18 cellular contexts compared by ENCODE assay signal in genomic region chr7:128393526-128394330, GRCh38. TPM values are rescaled to one million over a fixed set of nuclear protein-coding genes. Genes with fewer than 3 reads are reported as not detected.
DNase-seq lines count a peak whose midpoint lies in the region; ATAC-seq, FAIRE-seq and TF ChIP-seq lines count a peak whose summit lies in the region.
"Had no signal": no experiment of that assay in that cellular context is flagged by ENCODE, and none has a peak within 500 bp of the region (broad histone marks: within the 10 kb centered on the region; RNA-seq: fewer than 3 reads in every experiment).

No MANE protein-coding gene starts in this region.

- H2BK15ac ChIP-seq in mesendoderm (replicated peaks; ENCODE audit: low read depth) = no peak overlapping the region

- no peaks in the 10 kb centered on the region for H3K9me1 ChIP-seq in K562 (ENCODE audit: control insufficient read depth, insufficient read depth, low read length)

- H2BK5ac ChIP-seq in mesendoderm (ENCODE audit: low read length) = no peak overlapping the region

- H2AFZ ChIP-seq in K562 (ENCODE audit: low read depth, low read length) (no peak overlapping the region), osteoblast (ENCODE audit: low read length) (no peak overlapping the region)
- H2AFZ ChIP-seq: GM23338 had no signal

- H3K27ac ChIP-seq in RWPE1 (peak overlapping the region; percentile 24; the same call in 1 of the 2 replicates), K562 (ENCODE audit: extremely low read depth, low read depth, low read length) (no peak overlapping the region), osteoblast (ENCODE audit: low read depth, low read length) (no peak overlapping the region), mesendoderm (ENCODE audit: low read depth, low read length) (no peak overlapping the region)
- no peak overlapping the region for H3K27ac ChIP-seq in effector memory CD4-positive, alpha-beta T cell (ENCODE audit: insufficient read depth, low read length, poor library complexity, severe bottlenecking)

- H3K23ac ChIP-seq in mesendoderm (ENCODE audit: low read length) = no peak overlapping the region

- no peak overlapping the region for H3K18ac ChIP-seq in mesendoderm (ENCODE audit: low read length)

- POLR2A ChIA-PET in RWPE1 (lab: Yijun Ruan, JAX; ENCODE audit: low non-redundant PET) (no interaction called here), K562 (lab: Yijun Ruan, JAX) (interaction anchor here (0.8 to 1.7 kb wide), 3 partner anchors 13 to 33 kb away, joined by 3 to 9 read pairs (median 4); no protein-coding TSS in a partner anchor)

- H3K56ac ChIP-seq in mesendoderm (ENCODE audit: low read length) = no peak overlapping the region

- H4K20me1 ChIP-seq in K562 (replicated peaks; ENCODE audit: control insufficient read depth, insufficient read depth, low read length) (peaks cover 16% of the 10 kb centered on the region; the same call in 1 of the 2 replicates), osteoblast (ENCODE audit: insufficient read depth, low read length) (peaks cover 6% of the 10 kb centered on the region)

- WGBS in K562 (ENCODE audit: insufficient coverage, low coverage, missing lambda C conversion rate) = 91% methylated on average over 23 of the region's 23 CpGs
- WGBS in mesendoderm (ENCODE audit: extremely low coverage, insufficient coverage, low lambda C conversion rate) = no CpG with 5 or more reads among the region's 23 CpGs

- H3K4ac ChIP-seq in mesendoderm (ENCODE audit: low read depth, low read length) = no peak overlapping the region

- peaks cover 64% of the 10 kb centered on the region for H3K36me3 ChIP-seq in K562 (ENCODE audit: control insufficient read depth, insufficient read depth, low read length)
- H3K36me3 ChIP-seq in osteoblast (ENCODE audit: insufficient read depth, low read length) = peaks cover 43% of the 10 kb centered on the region
- peaks cover 49% of the 10 kb centered on the region for H3K36me3 ChIP-seq in effector memory CD4-positive, alpha-beta T cell (ENCODE audit: control insufficient read depth, insufficient read depth, low read length)
- H3K36me3 ChIP-seq in mesendoderm (ENCODE audit: control insufficient read depth, insufficient read depth, low read length) = no peaks in the 10 kb centered on the region

- no peak for FAIRE-seq in K562 (lab: Jason Lieb, UNC)
- FAIRE-seq: D721Med, GM12878 had no signal

- no peak for DNase-seq in RWPE1 (ENCODE audit: low spot score)
- peak in 2 of 4 experiments; percentile 41 to 45 for DNase-seq in K562 (ENCODE audit: extremely low read depth in 1 of 4, low spot score in 3 of 4)
- peak; percentile 64 for DNase-seq in osteoblast (ENCODE audit: insufficient read length, low spot score, missing footprints)
- DNase-seq in effector memory CD4-positive, alpha-beta T cell = no peak
- no peak for DNase-seq in mesendoderm
- DNase-seq in NCI-H2107 treated with DMSO at 0.1 percent for 48 hours (lab: John Stamatoyannopoulos, UW; ENCODE audit: unreplicated experiment) = no peak
- DNase-seq: C1 segment of cervical spinal cord; Caco-2; CD4-positive, alpha-beta memory T cell; DMS 273 treated with DMSO at 0.1 percent for 48 hours; DMS79; EL; GDM1; HFFc6 had no signal

- H3K4me3 ChIP-seq in K562 (no peak overlapping the region), osteoblast (ENCODE audit: insufficient read depth, low read length) (no peak overlapping the region), mesendoderm (ENCODE audit: low read length) (no peak overlapping the region)
- no peak overlapping the region for H3K4me3 ChIP-seq in effector memory CD4-positive, alpha-beta T cell (ENCODE audit: insufficient read depth, low read depth, low read length, poor library complexity, severe bottlenecking)
- H3K4me3 ChIP-seq: GM12878, GM23338, HAP-1 had no signal

- no peaks in the 10 kb centered on the region for H3K79me1 ChIP-seq in mesendoderm (ENCODE audit: low read length)

- no TSS peak for BruUV-seq in K562 (replicated peaks; lab: Mats Ljungman, UMichigan)

- no peak for TF ChIP-seq POLR2A in K562 (conservative IDR thresholded peaks at IDR 0.05)

- no peak overlapping the region for H3K4me2 ChIP-seq in K562 (ENCODE audit: insufficient read depth, low read length)
- H3K4me2 ChIP-seq in osteoblast (ENCODE audit: insufficient read depth, low read length) = no peak overlapping the region
- no peak overlapping the region for H3K4me2 ChIP-seq in mesendoderm (ENCODE audit: low read length)
- H3K4me2 ChIP-seq: GM23338 had no signal

- TF ChIP-seq CTCF in RWPE1 (conservative IDR thresholded peaks at IDR 0.05; ENCODE audit: low read depth) (no peak), K562 (IDR thresholded peaks at IDR 0.05 in 2 of 3, conservative IDR thresholded peaks at IDR 0.05 in 1 of 3; ENCODE audit: insufficient read depth in 2 of 3, low read depth in 1 of 3, low read length in 3 of 3) (no peak), osteoblast (IDR thresholded peaks at IDR 0.05; ENCODE audit: extremely low read depth, low read depth, low read length) (no peak)

- TF ChIP-seq RAD21 in K562 (CRISPR knock-in tag; conservative IDR thresholded peaks at IDR 0.05 in 1 of 2, IDR thresholded peaks at IDR 0.05 in 1 of 2) = no peak

- no peak overlapping the region for H4K8ac ChIP-seq in mesendoderm (ENCODE audit: low read depth, low read length)

- H3K9me3 ChIP-seq in K562 (replicated peaks; ENCODE audit: control insufficient read depth, insufficient read depth, low read depth, low read length) = no peaks in the 10 kb centered on the region
- H3K9me3 ChIP-seq in osteoblast (ENCODE audit: low read depth, low read length) = no peaks in the 10 kb centered on the region
- H3K9me3 ChIP-seq in effector memory CD4-positive, alpha-beta T cell (ENCODE audit: control insufficient read depth, low read length) = no peaks in the 10 kb centered on the region
- H3K9me3 ChIP-seq: Caco-2, HAP-1 had no signal

- H3K4me1 ChIP-seq in K562 (replicated peaks in 1 of 2; ENCODE audit: control insufficient read depth in 2 of 2, insufficient read depth in 2 of 2, low read length in 2 of 2) (peaks cover 0 to 23% of the 10 kb centered on the region in 2 experiments; a peak in 3 of 5 replicates), osteoblast (ENCODE audit: insufficient read depth, low read length) (no peaks in the 10 kb centered on the region), mesendoderm (ENCODE audit: control insufficient read depth, low read depth, low read length) (no peaks in the 10 kb centered on the region)
- H3K4me1 ChIP-seq in effector memory CD4-positive, alpha-beta T cell (ENCODE audit: control insufficient read depth, insufficient read depth, low read length, poor library complexity, severe bottlenecking) = no peaks in the 10 kb centered on the region
- H3K4me1 ChIP-seq: Caco-2, HAP-1 had no signal

- no peak overlapping the region for H2BK120ac ChIP-seq in mesendoderm (ENCODE audit: low read depth, low read length)

- in situ Hi-C loops in K562 (cut with MboI) = no loop called here

- H2AK5ac ChIP-seq in mesendoderm (ENCODE audit: low read length) = no peak overlapping the region

- H3K79me2 ChIP-seq in K562 (ENCODE audit: control insufficient read depth, insufficient read depth, low read length) = no peaks in the 10 kb centered on the region
- H3K79me2 ChIP-seq in osteoblast (ENCODE audit: insufficient read depth, low read length) = no peaks in the 10 kb centered on the region
- H3K79me2 ChIP-seq in mesendoderm (ENCODE audit: control insufficient read depth, insufficient read depth, low read length) = no peaks in the 10 kb centered on the region

- CTCF ChIA-PET in RWPE1 (lab: Yijun Ruan, JAX) (interaction anchor here (0.7 kb wide), 1 partner anchor 286 kb away, joined by 4 read pairs; no protein-coding TSS in a partner anchor), K562 (lab: Yijun Ruan, JAX; ENCODE audit: low intra/inter-chr PET ratio) (interaction anchor here (8.2 kb wide), 1 partner anchor 32 kb away, joined by 134 read pairs; no protein-coding TSS in a partner anchor)

- intact Hi-C loops in K562 (cut with micrococcal nuclease) = no loop called here

- TF ChIP-seq EP300 in K562 (IDR thresholded peaks at IDR 0.05; ENCODE audit: low read length) = no peak

- no peaks in the 10 kb centered on the region for H3K27me3 ChIP-seq in K562 (ENCODE audit: control insufficient read depth in 2 of 2, insufficient read depth in 2 of 2, low read length in 2 of 2)
- peaks cover 1% of the 10 kb centered on the region for H3K27me3 ChIP-seq in osteoblast (ENCODE audit: insufficient read depth, low read length)
- no peaks in the 10 kb centered on the region for H3K27me3 ChIP-seq in effector memory CD4-positive, alpha-beta T cell (replicated peaks; ENCODE audit: control insufficient read depth, insufficient read depth, low read length, poor library complexity, severe bottlenecking)
- H3K27me3 ChIP-seq in mesendoderm (ENCODE audit: insufficient read depth, low read length, poor library complexity) = no peaks in the 10 kb centered on the region

- ATAC-seq in K562 = no peak
- ATAC-seq: GM12878, GM23338 had no signal

- H3K9ac ChIP-seq in K562 (ENCODE audit: insufficient read depth in 1 of 2, low read depth in 2 of 2, low read length in 2 of 2) = no peak overlapping the region
- no peak overlapping the region for H3K9ac ChIP-seq in mesendoderm (ENCODE audit: low read length)

- no peak overlapping the region for H4K5ac ChIP-seq in mesendoderm (ENCODE audit: low read length)

RNA-seq across cellular contexts. Expression of gene IMPDH1, which starts 16.1 kb away (rescaled TPM):
- total RNA-seq in K562 (2011; cell fraction: chromatin; rRNA removed; ENCODE audit: low replicate concordance) = 140 and 407 TPM in 2 replicates
- total RNA-seq in K562 (2011; cell fraction: nucleolus; rRNA removed) = 199 and 212 TPM in 2 replicates
- total RNA-seq in K562 (2011; cell fraction: nucleoplasm; rRNA removed) = 141 and 147 TPM in 2 replicates
- total RNA-seq in K562 (2014; rRNA removed) (86.8 and 118 TPM in 2 replicates), K562 (2014; rRNA removed; fragmentation: Illumina TruSeq; extraction: Trizol) (29.0 and 42.9 TPM in 2 replicates), K562 (2015; rRNA removed; fragmentation: Illumina TruSeq; extraction: Trizol) (60.6 and 64.3 TPM in 2 replicates), K562 (2021) (118 TPM in 2 replicates), osteoblast (31.5 and 35.8 TPM in 2 replicates)
- polyA plus RNA-seq in K562 (2011; rRNA removed) (54.9 and 72.4 TPM in 2 replicates), K562 (2014; fragmentation: Illumina TruSeq; extraction: Trizol) (59.8 and 76.3 TPM in 2 replicates), K562 (2014; fragmentation: Nextera tagmentation; extraction: Ambion mirVana) (1 to 10 TPM in 1 of 2 experiments, under 1 TPM in 1; 0.80 to 2.1 TPM), K562 (2014; rRNA removed) (84.7 and 89.0 TPM in 2 replicates)
- 54.0 and 156 TPM in 2 replicates for polyA plus RNA-seq in K562 (2011; cell fraction: cytosol; rRNA removed)
- 208 and 316 TPM in 2 replicates for polyA plus RNA-seq in K562 (2011; cell fraction: nucleus; rRNA removed)
- 79.3 and 81.1 TPM in 2 replicates for polyA plus RNA-seq in K562 (2012)
- 24.1 and 78.3 TPM in 2 replicates for polyA minus RNA-seq in K562 (2011; rRNA and poly(A)+ RNA removed)
- polyA minus RNA-seq in K562 (2011; cell fraction: cytosol; rRNA and poly(A)+ RNA removed) = 48.6 and 69.1 TPM in 2 replicates
- 81.0 and 88.0 TPM in 2 replicates for polyA minus RNA-seq in K562 (2011; cell fraction: nucleus; rRNA and poly(A)+ RNA removed)
- 20.1 TPM for polyA plus RNA-seq in mesendoderm (2013, experiment 1 of 2)
- polyA plus RNA-seq in mesendoderm (2013, experiment 2 of 2) = 19.7 TPM

RNA-seq across cellular contexts. Expression of gene PRRT4, which starts 32.2 kb away (rescaled TPM):
- total RNA-seq in K562 (2011; cell fraction: chromatin; rRNA removed; ENCODE audit: low replicate concordance) = 0.16 TPM in 1 of 2 replicates, not detected in the other
- total RNA-seq in K562 (2011; cell fraction: nucleolus; rRNA removed) = not detected in 2 replicates
- total RNA-seq in K562 (2011; cell fraction: nucleoplasm; rRNA removed) = not detected in 2 replicates
- total RNA-seq in K562 (2014; rRNA removed) = 0.04 TPM in 1 of 2 replicates, not detected in the other
- not detected in 2 replicates for total RNA-seq in K562 (2014; rRNA removed; fragmentation: Illumina TruSeq; extraction: Trizol)
- total RNA-seq in K562 (2015; rRNA removed; fragmentation: Illumina TruSeq; extraction: Trizol) = not detected in 2 replicates
- not detected in 2 replicates for total RNA-seq in K562 (2021)
- 0.09 TPM in 1 of 2 replicates, not detected in the other for polyA plus RNA-seq in K562 (2011; rRNA removed)
- polyA plus RNA-seq in K562 (2011; cell fraction: cytosol; rRNA removed) = 0.09 and 0.19 TPM in 2 replicates
- 0.24 and 0.48 TPM in 2 replicates for polyA plus RNA-seq in K562 (2011; cell fraction: nucleus; rRNA removed)
- not detected in 2 replicates for polyA plus RNA-seq in K562 (2012)
- polyA plus RNA-seq in K562 (2014; fragmentation: Illumina TruSeq; extraction: Trizol) = not detected in 2 replicates
- not detected for polyA plus RNA-seq in K562 (2014; fragmentation: Nextera tagmentation; extraction: Ambion mirVana)
- polyA plus RNA-seq in K562 (2014; rRNA removed) = not detected in 2 replicates
- not detected in 2 replicates for polyA minus RNA-seq in K562 (2011; rRNA and poly(A)+ RNA removed)
- polyA minus RNA-seq in K562 (2011; cell fraction: cytosol; rRNA and poly(A)+ RNA removed) = not detected in 2 replicates
- polyA minus RNA-seq in K562 (2011; cell fraction: nucleus; rRNA and poly(A)+ RNA removed) = not detected in 2 replicates
- total RNA-seq in osteoblast = not detected in 2 replicates
- polyA plus RNA-seq in mesendoderm (2013, experiment 1 of 2) = 0.22 TPM
- polyA plus RNA-seq in mesendoderm (2013, experiment 2 of 2) = 0.22 TPM
- total RNA-seq: GM12878, HFFc6 had no signal
- polyA plus RNA-seq: GM12878 had no signal

RNA-seq across cellular contexts. Expression of gene RBM28, which starts 50.0 kb away (rescaled TPM):
- 118 and 308 TPM in 2 replicates for total RNA-seq in K562 (2011; cell fraction: chromatin; rRNA removed; ENCODE audit: low replicate concordance)
- total RNA-seq in K562 (2011; cell fraction: nucleolus; rRNA removed) = 64.4 and 65.7 TPM in 2 replicates
- total RNA-seq in K562 (2011; cell fraction: nucleoplasm; rRNA removed) = 89.0 and 98.2 TPM in 2 replicates
- total RNA-seq in K562 (2014; rRNA removed) (123 and 127 TPM in 2 replicates), K562 (2014; rRNA removed; fragmentation: Illumina TruSeq; extraction: Trizol) (138 and 165 TPM in 2 replicates), K562 (2015; rRNA removed; fragmentation: Illumina TruSeq; extraction: Trizol) (128 and 141 TPM in 2 replicates), K562 (2021) (146 and 157 TPM in 2 replicates), osteoblast (12.1 and 16.6 TPM in 2 replicates)
- polyA plus RNA-seq in K562 (2011; rRNA removed) (74.9 and 112 TPM in 2 replicates), K562 (2014; fragmentation: Illumina TruSeq; extraction: Trizol) (133 and 148 TPM in 2 replicates), K562 (2014; fragmentation: Nextera tagmentation; extraction: Ambion mirVana) (100 to 1,000 TPM in 1 of 2 experiments, 10 to 100 TPM in 1; 65.8 to 122 TPM), K562 (2014; rRNA removed) (139 and 213 TPM in 2 replicates)
- polyA plus RNA-seq in K562 (2011; cell fraction: cytosol; rRNA removed) = 24.3 and 28.4 TPM in 2 replicates
- 226 and 227 TPM in 2 replicates for polyA plus RNA-seq in K562 (2011; cell fraction: nucleus; rRNA removed)
- 70.1 and 117 TPM in 2 replicates for polyA plus RNA-seq in K562 (2012)
- polyA minus RNA-seq in K562 (2011; rRNA and poly(A)+ RNA removed) = 67.2 and 67.5 TPM in 2 replicates
- 37.2 and 38.0 TPM in 2 replicates for polyA minus RNA-seq in K562 (2011; cell fraction: cytosol; rRNA and poly(A)+ RNA removed)
- polyA minus RNA-seq in K562 (2011; cell fraction: nucleus; rRNA and poly(A)+ RNA removed) = 31.8 and 54.4 TPM in 2 replicates
- polyA plus RNA-seq in mesendoderm (2013, experiment 1 of 2) = 49.4 TPM
- polyA plus RNA-seq in mesendoderm (2013, experiment 2 of 2) = 48.4 TPM
